Comparison of ENCODE assay signal across 26 cellular contexts in genomic region chr1:219092206-219092605, GRCh38.
DNase-seq lines count a peak whose midpoint lies in the region; ATAC-seq, FAIRE-seq and TF ChIP-seq lines count a peak whose summit lies in the region.
"Had no signal": no experiment of that assay in that cellular context is flagged by ENCODE, and none has a peak within 500 bp of the region (broad histone marks: within the 10 kb centered on the region; RNA-seq: fewer than 3 reads in every experiment).

No MANE protein-coding gene starts in this region.

- H3K27me3 ChIP-seq in GM23248 (replicated peaks; ENCODE audit: insufficient read depth) (no peaks in the 10 kb centered on the region), PC-9 (ENCODE audit: insufficient read depth, low read depth) (no peaks in the 10 kb centered on the region), smooth muscle cell (ENCODE audit: low read depth) (no peaks in the 10 kb centered on the region), Karpas-422 (ENCODE audit: low read length) (no peaks in the 10 kb centered on the region)
- H3K27me3 ChIP-seq: dorsolateral prefrontal cortex, pancreas, right lobe of liver, SJSA1 had no signal

- no peak for TF ChIP-seq POLR2A in A549 (IDR thresholded peaks at IDR 0.05; ENCODE audit: low read length)

- intact Hi-C loops in PC-9 (cut with micrococcal nuclease; ENCODE audit: unreplicated experiment): no loop called here

- no peaks in the 10 kb centered on the region for H3K79me2 ChIP-seq in GM23248 (ENCODE audit: insufficient read depth)
- no peaks in the 10 kb centered on the region for H3K79me2 ChIP-seq in PC-9 (ENCODE audit: low read depth)
- H3K79me2 ChIP-seq in smooth muscle cell (ENCODE audit: low read depth): no peaks in the 10 kb centered on the region
- H3K79me2 ChIP-seq in Karpas-422 (ENCODE audit: low read length): no peaks in the 10 kb centered on the region

- TF ChIP-seq EP300 in A549 (IDR thresholded peaks at IDR 0.05): peak in 1 of 2 experiments; percentile 57; a peak in 1 of 5 replicates

- no TSS peak for BruUV-seq in PC-9 (replicated peaks; lab: Mats Ljungman, UMichigan)

- H3K9me2 ChIP-seq in GM23248 (ENCODE audit: insufficient read depth) (no peaks in the 10 kb centered on the region; the same call in 1 of the 2 replicates), PC-9 (ENCODE audit: insufficient read depth) (peaks cover 6% of the 10 kb centered on the region; the same call in 1 of the 2 replicates), Karpas-422 (replicated peaks; ENCODE audit: insufficient read depth, low read length) (no peaks in the 10 kb centered on the region; the same call in 1 of the 2 replicates)

- POLR2A ChIA-PET in A549 (lab: Yijun Ruan, JAX) (no interaction called here), PC-9 (lab: Charles Lee; ENCODE audit: unreplicated experiment) (no interaction called here)

- H2AFZ ChIP-seq in GM23248 (no peak overlapping the region), PC-9 (0 out of 2 replicates have a peak overlapping the region, but pooled peaks have one; percentile 5), smooth muscle cell (ENCODE audit: low read depth) (no peak overlapping the region), Karpas-422 (ENCODE audit: low read length) (no peak overlapping the region)

- H3K9me3 ChIP-seq in A549 (peaks cover 21% of the 10 kb centered on the region), GM23248 (ENCODE audit: low read depth) (no peaks in the 10 kb centered on the region), PC-9 (ENCODE audit: insufficient read depth, low read depth) (peaks cover 40% of the 10 kb centered on the region; the same call in 1 of the 2 replicates), smooth muscle cell (replicated peaks; ENCODE audit: low read depth) (no peaks in the 10 kb centered on the region), Karpas-422 (ENCODE audit: low read length) (no peaks in the 10 kb centered on the region)
- H3K9me3 ChIP-seq: pancreas, right lobe of liver, SJSA1 had no signal

- H3K4me3 ChIP-seq in A549: no peak overlapping the region
- no peak overlapping the region for H3K4me3 ChIP-seq in GM23248
- no peak overlapping the region for H3K4me3 ChIP-seq in PC-9
- no peak overlapping the region for H3K4me3 ChIP-seq in fibroblast of mammary gland (ENCODE audit: control insufficient read depth, low read depth, low read length)
- H3K4me3 ChIP-seq in smooth muscle cell: no peak overlapping the region
- no peak overlapping the region for H3K4me3 ChIP-seq in Karpas-422 (ENCODE audit: low read length)
- H3K4me3 ChIP-seq: dorsolateral prefrontal cortex, pancreas, right lobe of liver, SJSA1, thoracic aorta had no signal

- TF ChIP-seq CTCF in A549 (IDR thresholded peaks at IDR 0.05) (no peak), PC-9 (conservative IDR thresholded peaks at IDR 0.05) (no peak), fibroblast of mammary gland (conservative IDR thresholded peaks at IDR 0.05; ENCODE audit: control insufficient read depth, insufficient read depth, low read depth, low read length) (no peak), smooth muscle cell (IDR thresholded peaks at IDR 0.05; ENCODE audit: borderline replicate concordance, insufficient read depth, poor library complexity, severe bottlenecking) (no peak)

- DNase-seq in A549 (ENCODE audit: low read depth in 1 of 2, low spot score in 1 of 2): peak in 1 of 2 experiments; percentile 74
- peak; percentile 33 for DNase-seq in GM23248
- no peak for DNase-seq in PC-9
- peak; percentile 83 for DNase-seq in fibroblast of mammary gland (ENCODE audit: low read depth)
- DNase-seq in smooth muscle cell (lab: John Stamatoyannopoulos, UW; ENCODE audit: unreplicated experiment): no peak
- no peak for DNase-seq in Karpas-422
- no peak for DNase-seq in DMS153 (lab: John Stamatoyannopoulos, UW)
- DNase-seq: activated CD4-positive, alpha-beta T cell treated with anti-CD3 and anti-CD28 coated beads, Interleukin-2, amount 50 U/mL, for 4 hours; activated naive CD4-positive, alpha-beta T cell; CD4-positive, CD25-positive, alpha-beta regulatory T cell; dorsolateral prefrontal cortex; glutamatergic neuron; KG1; midbrain; NCI-H187 treated with DMSO at 0.1 percent for 48 hours; NCI-H345; pancreas; right lobe of liver; T-helper 2 cell had no signal

- H3K9ac ChIP-seq in GM23248 (no peak overlapping the region), smooth muscle cell (ENCODE audit: low read depth) (no peak overlapping the region), Karpas-422 (ENCODE audit: low read length) (no peak overlapping the region)

- in situ Hi-C loops in GM23248 (cut with MboI): no loop called here

- H3K36me3 ChIP-seq in GM23248 (ENCODE audit: low read depth) (no peaks in the 10 kb centered on the region), PC-9 (ENCODE audit: low read depth) (no peaks in the 10 kb centered on the region), smooth muscle cell (ENCODE audit: low read depth) (no peaks in the 10 kb centered on the region), Karpas-422 (ENCODE audit: insufficient read depth, low read length) (no peaks in the 10 kb centered on the region)
- H3K36me3 ChIP-seq: pancreas, right lobe of liver, SJSA1, thoracic aorta had no signal

- H3F3A ChIP-seq in GM23248 (ENCODE audit: insufficient read depth) (peaks cover 8% of the 10 kb centered on the region; the same call in 1 of the 2 replicates), PC-9 (ENCODE audit: insufficient read depth, low read depth) (peaks cover 13% of the 10 kb centered on the region), smooth muscle cell (ENCODE audit: low read depth) (no peaks in the 10 kb centered on the region)

- H4K20me1 ChIP-seq in GM23248 (ENCODE audit: insufficient read depth): no peaks in the 10 kb centered on the region
- H4K20me1 ChIP-seq in PC-9 (ENCODE audit: insufficient read depth): no peaks in the 10 kb centered on the region
- H4K20me1 ChIP-seq in smooth muscle cell (ENCODE audit: low read depth): no peaks in the 10 kb centered on the region
- H4K20me1 ChIP-seq in Karpas-422 (ENCODE audit: insufficient read depth, low read depth, low read length): no peaks in the 10 kb centered on the region

- H3K4me2 ChIP-seq in A549 (peak overlapping the region; percentile 33; the same call in 2 of the 3 replicates), GM23248 (ENCODE audit: unreplicated experiment) (peak overlapping the region; percentile 6), PC-9 (no peak overlapping the region), smooth muscle cell (no peak overlapping the region), Karpas-422 (ENCODE audit: low read depth, low read length, poor library complexity, severe bottlenecking) (no peak overlapping the region)

- FAIRE-seq in A549 (lab: Jason Lieb, UNC): peak; percentile 98

- CTCF ChIA-PET in A549 (lab: Yijun Ruan, JAX) (no interaction called here), PC-9 (lab: Charles Lee) (no interaction called here)

- peaks cover 41% of the 10 kb centered on the region for H3K4me1 ChIP-seq in A549
- H3K4me1 ChIP-seq in GM23248 (ENCODE audit: insufficient read depth): peaks cover 29% of the 10 kb centered on the region
- H3K4me1 ChIP-seq in PC-9 (replicated peaks; ENCODE audit: insufficient read depth): peaks cover 20% of the 10 kb centered on the region
- no peaks in the 10 kb centered on the region for H3K4me1 ChIP-seq in smooth muscle cell (ENCODE audit: low read depth)
- H3K4me1 ChIP-seq in Karpas-422 (ENCODE audit: low read length): peaks cover 7% of the 10 kb centered on the region
- H3K4me1 ChIP-seq: pancreas, right lobe of liver, SJSA1 had no signal

- ATAC-seq in A549 (no peak), HG03378 (IDR thresholded peaks at IDR 0.05; ENCODE audit: unreplicated experiment) (no peak)
- ATAC-seq: HCT116; left lobe of liver; natural killer cell treated with Interleukin-12 subunit alpha and Interleukin-12 subunit beta and Interleukin-15 and Interleukin-18, amount 100 ng/mL, for 72 hours; pancreas; right lobe of liver; stimulated activated effector memory CD8-positive, alpha-beta T cell treated with anti-CD3 and anti-CD28 coated beads, Interleukin-12 subunit alpha, Interleukin-12 subunit beta, amount 100 ng/mL, for 72 hours had no signal

- H3K27ac ChIP-seq in A549 (peak overlapping the region; percentile 70 to 81; a peak in 5 of 6 replicates), GM23248 (no peak overlapping the region), PC-9 (peak overlapping the region; percentile 20; the same call in 1 of the 2 replicates), smooth muscle cell (ENCODE audit: low read depth) (no peak overlapping the region), Karpas-422 (ENCODE audit: low read length) (no peak overlapping the region)
- H3K27ac ChIP-seq: dorsolateral prefrontal cortex, pancreas, right lobe of liver, SJSA1, thoracic aorta had no signal

- 3% methylated on average over 1 of the region's 1 CpG for WGBS in A549 (ENCODE audit: missing lambda C conversion rate)
- 0 to 5% methylated on average over 1 of the region's 1 CpG for WGBS in GM23248 (ENCODE audit: low coverage in 1 of 2, low lambda C conversion rate in 2 of 2, missing lambda C conversion rate in 2 of 2), 2 experiments
- 84% methylated on average over 1 of the region's 1 CpG for WGBS in smooth muscle cell (ENCODE audit: low lambda C conversion rate)

- peak; percentile 19 to 54; a peak in 3 of 5 replicates for TF ChIP-seq RAD21 in A549 (conservative IDR thresholded peaks at IDR 0.05 in 1 of 2, IDR thresholded peaks at IDR 0.05 in 1 of 2)

TF ChIP-seq in A549, 52 proteins besides CTCF, POLR2A, EP300 and RAD21 (continues in another document):
- no peak for TF ChIP-seq SREBF2 (IDR thresholded peaks at IDR 0.05)
- peak; percentile 64; the same call in 1 of the 2 replicates for TF ChIP-seq HOXB5 (CRISPR knock-in tag; IDR thresholded peaks at IDR 0.05)
- TF ChIP-seq HDAC2 (IDR thresholded peaks at IDR 0.05): no peak
- no peak for TF ChIP-seq HMGXB4 (CRISPR knock-in tag; IDR thresholded peaks at IDR 0.05; ENCODE audit: borderline replicate concordance)
- 0 out of 2 replicates have a peak, but pooled peaks have one; percentile 13 for TF ChIP-seq HES2 (IDR thresholded peaks at IDR 0.05)
- no peak for TF ChIP-seq ZFP36 (IDR thresholded peaks at IDR 0.05; ENCODE audit: borderline replicate concordance, partially characterized antibody)

Comparison
In these comparisons a context has a peak if more than half of its experiments do, and no peak if none do; other contexts are left out.
1. DNase-seq: peak in GM23248 (single experiment) and fibroblast of mammary gland (single experiment); none in PC-9 (0 of 2), smooth muscle cell (single experiment), Karpas-422 (single experiment) and DMS153 (single experiment).
2. H3K27ac ChIP-seq: peak in A549 (2 of 2) and PC-9 (single experiment); none in GM23248 (single experiment), smooth muscle cell (single experiment) and Karpas-422 (single experiment).
3. H3K4me2 ChIP-seq: peak in A549 (single experiment) and GM23248 (single experiment); none in PC-9 (single experiment), smooth muscle cell (single experiment) and Karpas-422 (single experiment).